ENCODE assay signal across 11 cellular contexts in genomic region chr11:63761870-63762661, GRCh38. TPM values are rescaled to one million over a fixed set of nuclear protein-coding genes. Genes with fewer than 3 reads are reported as not detected.
A peak's percentile ranks its signal among the peaks of the same experiment; 100 is the strongest.
DNase-seq lines count a peak whose midpoint lies in the region; ATAC-seq, FAIRE-seq and TF ChIP-seq lines count a peak whose summit lies in the region.
"Had no signal": no experiment of that assay in that cellular context is flagged by ENCODE, and none has a peak within 500 bp of the region (broad histone marks: within the 10 kb centered on the region; RNA-seq: fewer than 3 reads in every experiment).

No MANE protein-coding gene starts in this region.

- ATAC-seq in HG03442 (IDR thresholded peaks at IDR 0.05; ENCODE audit: unreplicated experiment) (no peak), GM19395 (IDR thresholded peaks at IDR 0.05; ENCODE audit: unreplicated experiment) (no peak)
- ATAC-seq: activated CD8-positive, alpha-beta T cell treated with anti-CD3 and anti-CD28 coated beads for 36 hours; naive thymus-derived CD8-positive, alpha-beta T cell had no signal

- H3K27ac ChIP-seq in HUES64 (ENCODE audit: low read depth, low read length) = peak overlapping the region; percentile 92; the same call in 1 of the 2 replicates
- no peak overlapping the region for H3K27ac ChIP-seq in colonic mucosa
- H3K27ac ChIP-seq in kidney (ENCODE audit: low read depth in 2 of 2, low read length in 2 of 2) = no peak overlapping the region
- peak overlapping the region; percentile 73 for H3K27ac ChIP-seq in stomach smooth muscle (ENCODE audit: low read length)

- TF ChIP-seq CTCF in colonic mucosa (IDR thresholded peaks at IDR 0.05) (no peak), kidney (IDR thresholded peaks at IDR 0.05; ENCODE audit: borderline replicate concordance, extremely low read depth, insufficient read depth) (no peak)

- intact Hi-C loops in colonic mucosa (cut with DNase I) = no loop called here
- intact Hi-C loops in kidney (cut with DNase I) = no loop called here

- H3K4me1 ChIP-seq in HUES64 (ENCODE audit: insufficient read depth, low read length) (peaks cover 44% of the 10 kb centered on the region), colonic mucosa (peaks cover 26% of the 10 kb centered on the region), kidney (ENCODE audit: control insufficient read depth in 1 of 2, insufficient read depth in 1 of 2, low read depth in 1 of 2, low read length in 2 of 2) (peaks cover 4 to 16% of the 10 kb centered on the region in 2 donors), stomach smooth muscle (ENCODE audit: control insufficient read depth, insufficient read depth, low read length) (peaks cover 51% of the 10 kb centered on the region)

- H3K9me3 ChIP-seq in HUES64 (ENCODE audit: insufficient read depth, low read depth, low read length) (no peaks in the 10 kb centered on the region), colonic mucosa (no peaks in the 10 kb centered on the region), kidney (ENCODE audit: control insufficient read depth in 1 of 2, low read length in 2 of 2) (no peaks in the 10 kb centered on the region), stomach smooth muscle (ENCODE audit: control insufficient read depth in 2 of 2, low read length in 2 of 2) (no peaks in the 10 kb centered on the region)

- H3K36me3 ChIP-seq in HUES64 (ENCODE audit: insufficient read depth, low read length) (peaks cover 36% of the 10 kb centered on the region), colonic mucosa (no peaks in the 10 kb centered on the region), kidney (ENCODE audit: control insufficient read depth in 1 of 2, insufficient read depth in 2 of 2, low read length in 2 of 2) (peaks cover 2 to 3% of the 10 kb centered on the region in 2 donors), stomach smooth muscle (ENCODE audit: control insufficient read depth in 2 of 2, insufficient read depth in 2 of 2, low read length in 2 of 2) (peaks cover 5 to 6% of the 10 kb centered on the region in 2 donors)

- peak overlapping the region; percentile 96 for H3K9ac ChIP-seq in HUES64 (ENCODE audit: low read depth, low read length)
- peak overlapping the region; percentile 8 to 42 for H3K9ac ChIP-seq in colonic mucosa (ENCODE audit: low read depth in 2 of 2, low read length in 2 of 2)
- no peak overlapping the region for H3K9ac ChIP-seq in kidney (ENCODE audit: low read length in 2 of 2)
- peak overlapping the region; percentile 66 to 68 for H3K9ac ChIP-seq in stomach smooth muscle (ENCODE audit: low read length in 2 of 2)

- DNase-seq in colonic mucosa (peak; percentile 32), kidney (peak; percentile 77), cerebellar cortex (ENCODE audit: low spot score) (no peak)
- DNase-seq in activated CD4-positive, alpha-beta T cell treated with anti-CD3 and anti-CD28 coated beads, Interleukin-2, amount 50 U/mL, for 1 hour = no peak
- DNase-seq: activated CD8-positive, alpha-beta T cell treated with anti-CD3 and anti-CD28 coated beads for 36 hours; naive thymus-derived CD8-positive, alpha-beta T cell; OCI-M1 had no signal

- no peaks in the 10 kb centered on the region for H3K27me3 ChIP-seq in HUES64 (ENCODE audit: insufficient read depth, low read length)
- H3K27me3 ChIP-seq in colonic mucosa = no peaks in the 10 kb centered on the region
- no peaks in the 10 kb centered on the region for H3K27me3 ChIP-seq in stomach smooth muscle (ENCODE audit: control insufficient read depth in 1 of 2, insufficient read depth in 2 of 2, low read length in 2 of 2)

- H3K4me3 ChIP-seq in HUES64 (ENCODE audit: low read length) (peak overlapping the region; percentile 88), colonic mucosa (peak overlapping the region; percentile 34), kidney (ENCODE audit: low read length in 2 of 2) (peak overlapping the region in 1 of 2 donors; percentile 44), stomach smooth muscle (ENCODE audit: low read length in 2 of 2) (peak overlapping the region; percentile 67 to 78)

- under 1% methylated on average over 35 of the region's 35 CpGs for WGBS in HUES64

- FAIRE-seq in kidney (lab: Jason Lieb, UNC) = no peak

RNA-seq across cellular contexts. Expression of gene ZFTA, which starts 6.5 kb away (rescaled TPM):
- polyA plus RNA-seq in HUES64 (2013, experiment 1 of 2) = 13.8 TPM
- 19.4 TPM for polyA plus RNA-seq in HUES64 (2013, experiment 2 of 2)
- 1 to 10 TPM; 4.8 to 7.0 TPM for total RNA-seq in colonic mucosa
- total RNA-seq in kidney = 14.4 TPM
- polyA plus RNA-seq in kidney (ENCODE audit: insufficient read depth, low read depth, low replicate concordance) = 10.8 TPM

RNA-seq across cellular contexts. Expression of gene SPINDOC, which starts 51.2 kb away (rescaled TPM):
- polyA plus RNA-seq in HUES64 (2013, experiment 1 of 2) = 55.0 TPM
- 61.0 TPM for polyA plus RNA-seq in HUES64 (2013, experiment 2 of 2)
- 10 to 100 TPM in 1 of 2 donors, 1 to 10 TPM in 1; 9.3 to 11.8 TPM for total RNA-seq in colonic mucosa
- 10.9 TPM for total RNA-seq in kidney
- 14.2 TPM for polyA plus RNA-seq in kidney (ENCODE audit: insufficient read depth, low read depth, low replicate concordance)

Comparison
In these comparisons a context has a peak if more than half of its experiments do, and no peak if none do; other contexts are left out.
1. H3K27ac ChIP-seq: peak in HUES64 (single experiment) and stomach smooth muscle (single experiment); none in colonic mucosa (single experiment) and kidney (0 of 2).
2. H3K9ac ChIP-seq: peak in HUES64 (single experiment), colonic mucosa (2 of 2) and stomach smooth muscle (2 of 2); none in kidney (0 of 2).
3. DNase-seq: peak in colonic mucosa (single experiment) and kidney (single experiment); none in cerebellar cortex (single experiment) and activated CD4-positive, alpha-beta T cell treated with anti-CD3 and anti-CD28 coated beads, Interleukin-2, amount 50 U/mL, for 1 hour (single experiment).